1 cellular context compared by ENCODE assay signal in the genomic region with DNA sequence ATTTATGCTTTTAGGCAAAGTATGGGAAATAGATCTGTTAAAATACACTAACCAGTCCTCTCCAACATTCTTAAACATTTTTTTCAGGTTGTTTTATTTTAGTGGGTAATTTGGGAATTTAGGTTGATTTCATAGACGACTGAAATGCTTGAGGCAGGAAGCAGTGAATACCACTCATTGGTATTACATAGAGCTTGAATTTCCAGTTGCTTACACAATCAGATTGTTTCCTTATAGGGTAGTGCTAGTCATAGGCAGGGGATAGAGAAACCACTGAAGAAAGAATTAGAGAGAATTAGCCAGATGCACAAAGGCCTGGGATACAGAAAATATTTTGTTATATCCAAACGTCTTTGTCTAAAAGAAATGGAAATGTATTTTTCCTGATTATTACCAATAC.
TF ChIP-seq lines count a peak whose summit lies in the region.

No MANE protein-coding gene starts in this region.

TF ChIP-seq in endothelial cell of umbilical vein, 7 proteins besides CTCF, POLR2A, EP300 and RAD21:
- TF ChIP-seq GATA2 (IDR thresholded peaks at IDR 0.05; ENCODE audit: insufficient read depth, insufficient read length, low read depth, low read length) (no peak), FOS (IDR thresholded peaks at IDR 0.05; ENCODE audit: borderline replicate concordance, insufficient read depth, low read length) (no peak), EZH2 (IDR thresholded peaks at IDR 0.05; ENCODE audit: borderline replicate concordance, low read depth, low read length, severe bottlenecking) (no peak), MYC (IDR thresholded peaks at IDR 0.05; ENCODE audit: low read depth, low read length) (no peak), JUN (IDR thresholded peaks at IDR 0.05; ENCODE audit: borderline replicate concordance, insufficient read depth, insufficient read length, low read depth) (no peak), POLR2AphosphoS5 (IDR thresholded peaks at IDR 0.05; ENCODE audit: insufficient read depth, low read depth, low read length) (no peak)
- TF ChIP-seq, protein P1, sequence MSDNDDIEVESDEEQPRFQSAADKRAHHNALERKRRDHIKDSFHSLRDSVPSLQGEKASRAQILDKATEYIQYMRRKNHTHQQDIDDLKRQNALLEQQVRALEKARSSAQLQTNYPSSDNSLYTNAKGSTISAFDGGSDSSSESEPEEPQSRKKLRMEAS (IDR thresholded peaks at IDR 0.05; ENCODE audit: insufficient read depth, insufficient read length) = no peak
